In the genomic region with DNA sequence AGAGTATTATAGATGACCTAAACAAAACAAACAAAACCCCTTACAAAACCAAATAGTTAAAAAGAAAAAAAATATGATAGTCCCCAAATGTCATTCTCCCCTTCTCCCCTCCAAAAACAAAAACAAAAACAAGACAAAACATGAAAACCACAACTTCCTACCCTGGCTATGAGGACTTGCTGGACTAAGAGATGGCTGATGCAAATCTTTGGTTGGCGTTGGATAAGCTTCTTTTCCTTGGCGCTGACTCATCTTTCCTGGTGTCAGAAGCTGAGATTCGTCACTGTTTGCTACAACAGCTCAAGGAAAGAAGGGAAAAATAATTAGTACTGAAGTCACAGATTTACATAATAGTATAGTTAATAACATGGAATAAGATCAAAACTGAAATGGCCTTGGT, we compare ENCODE assay signal across 13 cellular contexts.
DNase-seq lines count a peak whose midpoint lies in the region; ATAC-seq, FAIRE-seq and TF ChIP-seq lines count a peak whose summit lies in the region.
"Had no signal": no experiment of that assay in that cellular context is flagged by ENCODE, and none has a peak within 500 bp of the region (broad histone marks: within the 10 kb centered on the region; RNA-seq: fewer than 3 reads in every experiment).

No MANE protein-coding gene starts in this region.

- ATAC-seq in K562, result no peak
- no peak for ATAC-seq in HG03139 (IDR thresholded peaks at IDR 0.05; ENCODE audit: unreplicated experiment)
- ATAC-seq: GM12878, left colon had no signal

- POLR2A ChIA-PET in K562 (lab: Yijun Ruan, JAX), result no interaction called here

- DNase-seq in HT1080 (ENCODE audit: low read depth) (peak; percentile 89), K562 (ENCODE audit: extremely low read depth in 1 of 4, low spot score in 3 of 4) (peak; percentile 11 to 24 (median 17)), kidney tubule cell (ENCODE audit: low spot score) (peak; percentile 63), activated T-cell treated with anti-CD3 and anti-CD28 coated beads for 4 hours (no peak), NAMALWA (ENCODE audit: low spot score) (no peak), NOMO-1 treated with dmso at 0.1 percent for 144 hours (lab: John Stamatoyannopoulos, UW; ENCODE audit: unreplicated experiment) (no peak)
- DNase-seq: left colon, T-helper 2 cell, thyroid gland had no signal

- no peaks in the 10 kb centered on the region for H3K9me1 ChIP-seq in K562 (ENCODE audit: control insufficient read depth, insufficient read depth, low read length)

- intact Hi-C loops in K562 (cut with micrococcal nuclease), result loop anchor here (10.0 kb wide), 3 partner anchors 386 to 966 kb away; a partner anchor contains a TSS

- CTCF ChIA-PET in K562 (lab: Yijun Ruan, JAX; ENCODE audit: low intra/inter-chr PET ratio), result no interaction called here

- peak overlapping the region in 7 of 11 experiments; percentile 28 to 83 (median 53); a peak in 11 of 22 replicates for H3K4me2 ChIP-seq in BLaER1 treated with 17β-estradiol and CSF1 and Interleukin-3, amounts not matched to agents 10 nM and 100 nM
- no peak overlapping the region for H3K4me2 ChIP-seq in K562 (ENCODE audit: insufficient read depth, low read length)

- TF ChIP-seq RAD21 in K562 (CRISPR knock-in tag; conservative IDR thresholded peaks at IDR 0.05 in 1 of 2, IDR thresholded peaks at IDR 0.05 in 1 of 2), result no peak

- peak overlapping the region in 6 of 11 experiments; percentile 7 to 82 (median 62); a peak in 7 of 22 replicates for H3K27ac ChIP-seq in BLaER1 treated with 17β-estradiol and CSF1 and Interleukin-3, amounts not matched to agents 10 nM and 100 nM
- H3K27ac ChIP-seq in K562 (ENCODE audit: extremely low read depth, low read depth, low read length), result no peak overlapping the region
- H3K27ac ChIP-seq: adrenal gland, thyroid gland had no signal

- no peaks in the 10 kb centered on the region for H3K27me3 ChIP-seq in BLaER1 treated with 17β-estradiol and CSF1 and Interleukin-3, amounts not matched to agents 10 nM and 100 nM
- no peaks in the 10 kb centered on the region for H3K27me3 ChIP-seq in K562 (ENCODE audit: control insufficient read depth in 2 of 2, insufficient read depth in 2 of 2, low read length in 2 of 2)
- H3K27me3 ChIP-seq: adrenal gland, thyroid gland had no signal

- no peak for TF ChIP-seq CTCF in K562 (IDR thresholded peaks at IDR 0.05 in 2 of 3, conservative IDR thresholded peaks at IDR 0.05 in 1 of 3; ENCODE audit: insufficient read depth in 2 of 3, low read depth in 1 of 3, low read length in 3 of 3)

- peak; percentile 52 for FAIRE-seq in K562 (lab: Jason Lieb, UNC)
- FAIRE-seq: GM12878 had no signal

- H3K9ac ChIP-seq in BLaER1 treated with 17β-estradiol and CSF1 and Interleukin-3, amounts not matched to agents 10 nM and 100 nM, result peak overlapping the region in 3 of 11 experiments; percentile 3 to 67 (median 18); a peak in 2 of 22 replicates
- H3K9ac ChIP-seq in K562 (ENCODE audit: insufficient read depth in 1 of 2, low read depth in 2 of 2, low read length in 2 of 2), result no peak overlapping the region

- peaks cover 5% of the 10 kb centered on the region; the same call in 2 of the 3 replicates for H3K79me2 ChIP-seq in K562 (ENCODE audit: control insufficient read depth, insufficient read depth, low read length)

- TF ChIP-seq EP300 in K562 (IDR thresholded peaks at IDR 0.05; ENCODE audit: low read length), result no peak

- peaks cover 0 to 42% (median 8%) of the 10 kb centered on the region in 11 experiments; a peak in 9 of 22 replicates for H3K36me3 ChIP-seq in BLaER1 treated with 17β-estradiol and CSF1 and Interleukin-3, amounts not matched to agents 10 nM and 100 nM
- H3K36me3 ChIP-seq in K562 (ENCODE audit: control insufficient read depth, insufficient read depth, low read length), result peaks cover 11% of the 10 kb centered on the region; the same call in 1 of the 3 replicates
- H3K36me3 ChIP-seq: adrenal gland, thyroid gland had no signal

- no peak overlapping the region for H3K4me3 ChIP-seq in BLaER1 treated with 17β-estradiol and CSF1 and Interleukin-3, amounts not matched to agents 10 nM and 100 nM
- no peak overlapping the region for H3K4me3 ChIP-seq in K562
- H3K4me3 ChIP-seq: adrenal gland, GM12878, thyroid gland had no signal

- no TSS peak for BruUV-seq in K562 (replicated peaks; lab: Mats Ljungman, UMichigan)

- in situ Hi-C loops in K562 (cut with MboI), result no loop called here

- peaks cover 0 to 41% (median 7%) of the 10 kb centered on the region in 10 experiments; a peak in 15 of 20 replicates for H3K4me1 ChIP-seq in BLaER1 treated with 17β-estradiol and CSF1 and Interleukin-3, amounts not matched to agents 10 nM and 100 nM
- H3K4me1 ChIP-seq in K562 (replicated peaks in 1 of 2; ENCODE audit: control insufficient read depth in 2 of 2, insufficient read depth in 2 of 2, low read length in 2 of 2), result no peaks in the 10 kb centered on the region; a peak in 1 of 5 replicates
- H3K4me1 ChIP-seq: thyroid gland had no signal

- H4K20me1 ChIP-seq in BLaER1 treated with 17β-estradiol and CSF1 and Interleukin-3, amounts not matched to agents 10 nM and 100 nM, result peaks cover 0 to 18% (median 0%) of the 10 kb centered on the region in 11 experiments; a peak in 2 of 22 replicates
- peaks cover 3% of the 10 kb centered on the region for H4K20me1 ChIP-seq in K562 (replicated peaks; ENCODE audit: control insufficient read depth, insufficient read depth, low read length)

- H3K9me3 ChIP-seq in BLaER1 treated with 17β-estradiol and CSF1 and Interleukin-3, amounts not matched to agents 10 nM and 100 nM (replicated peaks in 1 of 11), result peaks cover 0 to 3% (median 0%) of the 10 kb centered on the region in 11 experiments; a peak in 1 of 22 replicates
- H3K9me3 ChIP-seq in K562 (replicated peaks; ENCODE audit: control insufficient read depth, insufficient read depth, low read depth, low read length), result no peaks in the 10 kb centered on the region
- H3K9me3 ChIP-seq: adrenal gland, thyroid gland had no signal

- WGBS in K562 (ENCODE audit: insufficient coverage, low coverage, missing lambda C conversion rate), result 10% methylated on average over 3 of the region's 3 CpGs

- no peak for TF ChIP-seq POLR2A in K562 (conservative IDR thresholded peaks at IDR 0.05)

- no peak overlapping the region for H2AFZ ChIP-seq in K562 (ENCODE audit: low read depth, low read length)

TF ChIP-seq in K562, 482 proteins besides CTCF, POLR2A, EP300 and RAD21 (continues in another document):
- TF ChIP-seq HDAC1 (IDR thresholded peaks at IDR 0.05), result peak in 1 of 2 experiments; percentile 28; a peak in 1 of 4 replicates
- TF ChIP-seq, protein P1, sequence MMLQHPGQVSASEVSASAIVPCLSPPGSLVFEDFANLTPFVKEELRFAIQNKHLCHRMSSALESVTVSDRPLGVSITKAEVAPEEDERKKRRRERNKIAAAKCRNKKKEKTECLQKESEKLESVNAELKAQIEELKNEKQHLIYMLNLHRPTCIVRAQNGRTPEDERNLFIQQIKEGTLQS (IDR thresholded peaks at IDR 0.05), result peak; percentile 87
- TF ChIP-seq, protein P1 (CRISPR knock-in tag; conservative IDR thresholded peaks at IDR 0.05), result no peak
- TF ChIP-seq MAFF (IDR thresholded peaks at IDR 0.05; ENCODE audit: low read length), result no peak
- TF ChIP-seq ZNF316 (IDR thresholded peaks at IDR 0.05), result peak; percentile 78
- no peak for TF ChIP-seq LCOR (CRISPR knock-in tag; IDR thresholded peaks at IDR 0.05)
- peak; percentile 69; the same call in 1 of the 2 replicates for TF ChIP-seq JUN (IDR thresholded peaks at IDR 0.05; ENCODE audit: borderline replicate concordance, low read depth, low read length)
- no peak for TF ChIP-seq JUN (CRISPR knock-in tag; IDR thresholded peaks at IDR 0.05; ENCODE audit: borderline replicate concordance)
- TF ChIP-seq, protein P2, sequence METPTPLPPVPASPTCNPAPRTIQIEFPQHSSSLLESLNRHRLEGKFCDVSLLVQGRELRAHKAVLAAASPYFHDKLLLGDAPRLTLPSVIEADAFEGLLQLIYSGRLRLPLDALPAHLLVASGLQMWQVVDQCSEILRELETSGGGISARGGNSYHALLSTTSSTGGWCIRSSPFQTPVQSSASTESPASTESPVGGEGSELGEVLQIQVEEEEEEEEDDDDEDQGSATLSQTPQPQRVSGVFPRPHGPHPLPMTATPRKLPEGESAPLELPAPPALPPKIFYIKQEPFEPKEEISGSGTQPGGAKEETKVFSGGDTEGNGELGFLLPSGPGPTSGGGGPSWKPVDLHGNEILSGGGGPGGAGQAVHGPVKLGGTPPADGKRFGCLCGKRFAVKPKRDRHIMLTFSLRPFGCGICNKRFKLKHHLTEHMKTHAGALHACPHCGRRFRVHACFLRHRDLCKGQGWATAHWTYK (CRISPR knock-in tag; IDR thresholded peaks at IDR 0.05), result no peak
- TF ChIP-seq MTF1 (CRISPR knock-in tag; IDR thresholded peaks at IDR 0.05; ENCODE audit: borderline replicate concordance), result no peak
- TF ChIP-seq YBX1 (IDR thresholded peaks at IDR 0.05), result no peak
- no peak for TF ChIP-seq GATAD2A (IDR thresholded peaks at IDR 0.05)
- TF ChIP-seq HNRNPK (IDR thresholded peaks at IDR 0.05; ENCODE audit: low read depth, low read length, poor library complexity, severe bottlenecking), result no peak
- no peak for TF ChIP-seq ZC3H4 (CRISPR knock-in tag; IDR thresholded peaks at IDR 0.05; ENCODE audit: borderline replicate concordance)
- TF ChIP-seq CBFA2T3 (IDR thresholded peaks at IDR 0.05), result 0 out of 2 replicates have a peak, but pooled peaks have one; percentile 31
- TF ChIP-seq, protein P3, sequence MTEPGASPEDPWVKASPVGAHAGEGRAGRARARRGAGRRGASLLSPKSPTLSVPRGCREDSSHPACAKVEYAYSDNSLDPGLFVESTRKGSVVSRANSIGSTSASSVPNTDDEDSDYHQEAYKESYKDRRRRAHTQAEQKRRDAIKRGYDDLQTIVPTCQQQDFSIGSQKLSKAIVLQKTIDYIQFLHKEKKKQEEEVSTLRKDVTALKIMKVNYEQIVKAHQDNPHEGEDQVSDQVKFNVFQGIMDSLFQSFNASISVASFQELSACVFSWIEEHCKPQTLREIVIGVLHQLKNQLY (CRISPR knock-in tag; conservative IDR thresholded peaks at IDR 0.05), result no peak

Comparison
In these comparisons a context has a peak if more than half of its experiments do, and no peak if none do; other contexts are left out.
1. DNase-seq: peak in HT1080 (single experiment), K562 (4 of 4) and kidney tubule cell (single experiment); none in activated T-cell treated with anti-CD3 and anti-CD28 coated beads for 4 hours (single experiment), NAMALWA (single experiment) and NOMO-1 treated with dmso at 0.1 percent for 144 hours (single experiment).